ENCODE assay signal across 8 cellular contexts in genomic region chr3:114384558-114384903, GRCh38.
A peak's percentile ranks its signal among the peaks of the same experiment; 100 is the strongest.
DNase-seq lines count a peak whose midpoint lies in the region; ATAC-seq, FAIRE-seq and TF ChIP-seq lines count a peak whose summit lies in the region.

No MANE protein-coding gene starts in this region.

- no peak overlapping the region for H2BK15ac ChIP-seq in H1 (ENCODE audit: low read length)

- H3K79me1 ChIP-seq in H1 (ENCODE audit: low read depth, low read length) = no peaks in the 10 kb centered on the region

- H3K9ac ChIP-seq in Karpas-422 (ENCODE audit: low read length) (peak overlapping the region; percentile 49), H1 (replicated peaks in 1 of 4; ENCODE audit: extremely low read depth in 1 of 4, low read depth in 3 of 4, low read length in 3 of 4) (no peak overlapping the region)

- peak; percentile 31 for DNase-seq in AG10803 (ENCODE audit: low read depth)
- DNase-seq in Karpas-422 = no peak
- DNase-seq in H1 (ENCODE audit: low read depth in 1 of 2, low spot score in 2 of 2) = no peak
- no peak for DNase-seq in osteoblast (ENCODE audit: insufficient read length, low spot score, missing footprints)
- no peak for DNase-seq in stimulated activated naive CD4-positive, alpha-beta T cell (lab: John Stamatoyannopoulos, UW)
- DNase-seq in left colon = no peak
- no peak for DNase-seq in CD14-positive monocyte (ENCODE audit: low spot score)
- DNase-seq in T1000 (lab: John Stamatoyannopoulos, UW) = no peak

- FAIRE-seq in H1 (lab: Jason Lieb, UNC) = no peak

- no peak for TF ChIP-seq RAD21 in H1 (IDR thresholded peaks at IDR 0.05 in 1 of 2, conservative IDR thresholded peaks at IDR 0.05 in 1 of 2; ENCODE audit: low read depth in 2 of 2, low read length in 2 of 2)

- no peak overlapping the region for H4K91ac ChIP-seq in H1 (replicated peaks; ENCODE audit: insufficient read length, low read length)

- no peak overlapping the region for H3K56ac ChIP-seq in H1 (replicated peaks; ENCODE audit: insufficient read length, low read depth, low read length)

- no peaks in the 10 kb centered on the region for H3K9me3 Mint-ChIP-seq in CD14-positive monocyte

- H3K4ac ChIP-seq in H1 (replicated peaks; ENCODE audit: insufficient read length, low read depth, low read length) = no peak overlapping the region

- no peak overlapping the region for H2BK5ac ChIP-seq in H1 (ENCODE audit: low read depth, low read length)

- H2AFZ ChIP-seq in Karpas-422 (ENCODE audit: low read length) = peak overlapping the region; percentile 82
- H2AFZ ChIP-seq in H1 (ENCODE audit: low read length) = peak overlapping the region; percentile 45; the same call in 1 of the 2 replicates
- peak overlapping the region; percentile 86 for H2AFZ ChIP-seq in osteoblast (ENCODE audit: low read length)

- no peak overlapping the region for H4K8ac ChIP-seq in H1 (ENCODE audit: extremely low read depth, insufficient read depth, low read length)

- H2AK5ac ChIP-seq in H1 (ENCODE audit: low read depth, low read length) = no peak overlapping the region

- no peak overlapping the region for H3K27ac Mint-ChIP-seq in CD14-positive monocyte

- H4K20me1 ChIP-seq in Karpas-422 (ENCODE audit: insufficient read depth, low read depth, low read length) (no peaks in the 10 kb centered on the region), H1 (replicated peaks in 1 of 2; ENCODE audit: control insufficient read depth in 1 of 2, insufficient read depth in 2 of 2, low read length in 2 of 2) (no peaks in the 10 kb centered on the region), osteoblast (ENCODE audit: insufficient read depth, low read length) (no peaks in the 10 kb centered on the region)

- no peak for ATAC-seq in left colon

- no peak overlapping the region for H2BK12ac ChIP-seq in H1 (ENCODE audit: low read depth, low read length)

- TF ChIP-seq POLR2A in H1 (IDR thresholded peaks at IDR 0.05; ENCODE audit: control extremely low read depth in 1 of 2, low read depth in 2 of 2, low read length in 2 of 2) = no peak

- POLR2A ChIA-PET in H1 (lab: Charles Lee; ENCODE audit: partially characterized antibody) = interaction anchor here (0.7 kb wide), 1 partner anchor 144 kb away, joined by 4 read pairs; no protein-coding TSS in a partner anchor

- no peak overlapping the region for H4K5ac ChIP-seq in H1 (ENCODE audit: insufficient read length, low read depth, low read length)

- no peak overlapping the region for H2BK120ac ChIP-seq in H1 (replicated peaks; ENCODE audit: low read depth, low read length)

- H3K79me2 ChIP-seq in Karpas-422 (ENCODE audit: low read length) = no peaks in the 10 kb centered on the region
- H3K79me2 ChIP-seq in H1 (ENCODE audit: control insufficient read depth in 1 of 2, insufficient read depth in 2 of 2, low read length in 2 of 2) = no peaks in the 10 kb centered on the region
- no peaks in the 10 kb centered on the region for H3K79me2 ChIP-seq in osteoblast (ENCODE audit: insufficient read depth, low read length)

- peak overlapping the region in 1 of 2 donors; percentile 90 for H3K4me3 Mint-ChIP-seq in CD14-positive monocyte

- H3K4me1 ChIP-seq in Karpas-422 (ENCODE audit: low read length) = peaks cover 10% of the 10 kb centered on the region
- H3K4me1 ChIP-seq in H1 (replicated peaks in 1 of 4; ENCODE audit: control insufficient read depth in 3 of 4, insufficient read depth in 4 of 4, low read length in 3 of 4) = peaks cover 0 to 2% (median 0%) of the 10 kb centered on the region in 4 experiments; a peak in 1 of 7 replicates
- H3K4me1 ChIP-seq in osteoblast (ENCODE audit: insufficient read depth, low read length) = peaks cover 34% of the 10 kb centered on the region

- no peak overlapping the region for H3K27ac ChIP-seq in Karpas-422 (ENCODE audit: low read length)
- no peak overlapping the region for H3K27ac ChIP-seq in H1 (ENCODE audit: low read depth, low read length)
- peak overlapping the region; percentile 93 for H3K27ac ChIP-seq in osteoblast (ENCODE audit: low read depth, low read length)

- CTCF ChIA-PET in H1 (lab: Charles Lee; ENCODE audit: partially characterized antibody) = interaction anchor here (0.6 to 5.1 kb wide), 43 partner anchors 9 to 1594 kb away, joined by 3 to 67 read pairs (median 4); partner anchors contain the start of genes CCDC191 and QTRT2

- no peaks in the 10 kb centered on the region for H3K23me2 ChIP-seq in H1 (ENCODE audit: low read depth, low read length)

- no peak overlapping the region for H3K18ac ChIP-seq in H1 (ENCODE audit: extremely low read depth, low read length)

- H3K36me3 ChIP-seq in Karpas-422 (ENCODE audit: insufficient read depth, low read length) = no peaks in the 10 kb centered on the region
- no peaks in the 10 kb centered on the region for H3K36me3 ChIP-seq in H1 (ENCODE audit: control insufficient read depth in 2 of 4, insufficient read depth in 4 of 4, low read length in 3 of 4)
- peaks cover 12% of the 10 kb centered on the region for H3K36me3 ChIP-seq in osteoblast (ENCODE audit: insufficient read depth, low read length)

- H3K27me3 Mint-ChIP-seq in CD14-positive monocyte (ENCODE audit: low read depth in 3 of 3) = no peaks in the 10 kb centered on the region

- H3K27me3 ChIP-seq in Karpas-422 (ENCODE audit: low read length) (no peaks in the 10 kb centered on the region), H1 (replicated peaks in 1 of 4; ENCODE audit: control insufficient read depth in 3 of 4, extremely low read depth in 1 of 4, insufficient read depth in 3 of 4, low read length in 3 of 4) (no peaks in the 10 kb centered on the region), osteoblast (ENCODE audit: insufficient read depth, low read length) (no peaks in the 10 kb centered on the region)

- no peak overlapping the region for H3K23ac ChIP-seq in H1 (ENCODE audit: insufficient read length)

- TF ChIP-seq EP300 in H1 (IDR thresholded peaks at IDR 0.05; ENCODE audit: borderline replicate concordance in 1 of 2, low read depth in 2 of 2, low read length in 2 of 2) = no peak

- H3K9me3 ChIP-seq in Karpas-422 (ENCODE audit: low read length) (no peaks in the 10 kb centered on the region), H1 (ENCODE audit: insufficient read depth in 2 of 2, low read depth in 1 of 2, low read length in 1 of 2) (no peaks in the 10 kb centered on the region), osteoblast (ENCODE audit: low read depth, low read length) (no peaks in the 10 kb centered on the region)

- H3K4me3 ChIP-seq in AG10803 (ENCODE audit: low read length) (peak overlapping the region; percentile 52), Karpas-422 (ENCODE audit: low read length) (peak overlapping the region; percentile 55; the same call in 1 of the 2 replicates), H1 (ENCODE audit: extremely low read depth in 1 of 4, insufficient read depth in 2 of 4, low read depth in 3 of 4, low read length in 4 of 4) (no peak overlapping the region), osteoblast (ENCODE audit: insufficient read depth, low read length) (peak overlapping the region; percentile 75)

- no peaks in the 10 kb centered on the region for H3K9me2 ChIP-seq in Karpas-422 (replicated peaks; ENCODE audit: insufficient read depth, low read length)

- no peak overlapping the region for H2BK20ac ChIP-seq in H1 (ENCODE audit: low read length)

- no peak overlapping the region for H3K14ac ChIP-seq in H1 (ENCODE audit: insufficient read length)

- intact Hi-C loops in left colon (cut with DNase I, micrococcal nuclease) = no loop called here
- intact Hi-C loops in CD14-positive monocyte (cut with micrococcal nuclease) = no loop called here

- peaks cover 7 to 12% of the 10 kb centered on the region in 2 donors for H3K36me3 Mint-ChIP-seq in CD14-positive monocyte

- H3K4me2 ChIP-seq in Karpas-422 (ENCODE audit: low read depth, low read length, poor library complexity, severe bottlenecking) = peak overlapping the region; percentile 76
- H3K4me2 ChIP-seq in H1 (ENCODE audit: insufficient read depth in 1 of 2, low read depth in 2 of 2, low read length in 2 of 2) = no peak overlapping the region
- peak overlapping the region; percentile 93 for H3K4me2 ChIP-seq in osteoblast (ENCODE audit: insufficient read depth, low read length)

- H3K4me1 Mint-ChIP-seq in CD14-positive monocyte = peaks cover 9% of the 10 kb centered on the region

- 85% methylated on average over 4 of the region's 4 CpGs; no CpG with 5 or more reads in 1 of the 2 experiments for WGBS in H1 (ENCODE audit: extremely low coverage in 1 of 2, insufficient coverage in 1 of 2, insufficient read length in 1 of 2, insufficient replicate concordance in 2 of 2, low coverage in 1 of 2, low lambda C conversion rate in 2 of 2, missing lambda C conversion rate in 1 of 2), 2 experiments

- no peak for TF ChIP-seq CTCF in AG10803 (conservative IDR thresholded peaks at IDR 0.05; ENCODE audit: low read length)
- TF ChIP-seq CTCF in H1 (IDR thresholded peaks at IDR 0.05; ENCODE audit: control extremely low read depth in 1 of 3, insufficient read depth in 1 of 3, low read depth in 1 of 3, low read length in 3 of 3) = no peak
- TF ChIP-seq CTCF in osteoblast (IDR thresholded peaks at IDR 0.05; ENCODE audit: extremely low read depth, low read depth, low read length) = no peak
- TF ChIP-seq CTCF in CD14-positive monocyte (IDR thresholded peaks at IDR 0.05) = no peak

TF ChIP-seq in H1, 55 proteins besides CTCF, POLR2A, EP300 and RAD21:
- TF ChIP-seq BACH1 (IDR thresholded peaks at IDR 0.05; ENCODE audit: low read length) (no peak), SRF (IDR thresholded peaks at IDR 0.05; ENCODE audit: low read depth, low read length) (no peak), NANOG (IDR thresholded peaks at IDR 0.05; ENCODE audit: insufficient read depth, low read depth, low read length, poor library complexity, severe bottlenecking) (no peak), PHF8 (conservative IDR thresholded peaks at IDR 0.05; ENCODE audit: low read depth, low read length) (no peak), MAX (IDR thresholded peaks at IDR 0.05) (no peak), SP1 (IDR thresholded peaks at IDR 0.05; ENCODE audit: low read depth, low read length) (no peak), KDM4A (IDR thresholded peaks at IDR 0.05; ENCODE audit: low read depth, low read length, severe bottlenecking) (no peak), ZNF274 (IDR thresholded peaks at IDR 0.05; ENCODE audit: borderline replicate concordance, extremely low read depth, low read length) (no peak)
- TF ChIP-seq, protein P1, sequence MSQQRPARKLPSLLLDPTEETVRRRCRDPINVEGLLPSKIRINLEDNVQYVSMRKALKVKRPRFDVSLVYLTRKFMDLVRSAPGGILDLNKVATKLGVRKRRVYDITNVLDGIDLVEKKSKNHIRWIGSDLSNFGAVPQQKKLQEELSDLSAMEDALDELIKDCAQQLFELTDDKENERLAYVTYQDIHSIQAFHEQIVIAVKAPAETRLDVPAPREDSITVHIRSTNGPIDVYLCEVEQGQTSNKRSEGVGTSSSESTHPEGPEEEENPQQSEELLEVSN (IDR thresholded peaks at IDR 0.05) = no peak

Comparison
In these comparisons a context has a peak if more than half of its experiments do, and no peak if none do; other contexts are left out.
1. H3K4me3 ChIP-seq: peak in AG10803 (single experiment), Karpas-422 (single experiment) and osteoblast (single experiment); none in H1 (0 of 4).
2. H3K4me2 ChIP-seq: peak in Karpas-422 (single experiment) and osteoblast (single experiment); none in H1 (0 of 2).
3. Peak in every context shown above with its lines, with median percentiles within 50 percentile points of each other: H2AFZ ChIP-seq.